ENCODE assay signal across 10 cellular contexts in the genomic region with DNA sequence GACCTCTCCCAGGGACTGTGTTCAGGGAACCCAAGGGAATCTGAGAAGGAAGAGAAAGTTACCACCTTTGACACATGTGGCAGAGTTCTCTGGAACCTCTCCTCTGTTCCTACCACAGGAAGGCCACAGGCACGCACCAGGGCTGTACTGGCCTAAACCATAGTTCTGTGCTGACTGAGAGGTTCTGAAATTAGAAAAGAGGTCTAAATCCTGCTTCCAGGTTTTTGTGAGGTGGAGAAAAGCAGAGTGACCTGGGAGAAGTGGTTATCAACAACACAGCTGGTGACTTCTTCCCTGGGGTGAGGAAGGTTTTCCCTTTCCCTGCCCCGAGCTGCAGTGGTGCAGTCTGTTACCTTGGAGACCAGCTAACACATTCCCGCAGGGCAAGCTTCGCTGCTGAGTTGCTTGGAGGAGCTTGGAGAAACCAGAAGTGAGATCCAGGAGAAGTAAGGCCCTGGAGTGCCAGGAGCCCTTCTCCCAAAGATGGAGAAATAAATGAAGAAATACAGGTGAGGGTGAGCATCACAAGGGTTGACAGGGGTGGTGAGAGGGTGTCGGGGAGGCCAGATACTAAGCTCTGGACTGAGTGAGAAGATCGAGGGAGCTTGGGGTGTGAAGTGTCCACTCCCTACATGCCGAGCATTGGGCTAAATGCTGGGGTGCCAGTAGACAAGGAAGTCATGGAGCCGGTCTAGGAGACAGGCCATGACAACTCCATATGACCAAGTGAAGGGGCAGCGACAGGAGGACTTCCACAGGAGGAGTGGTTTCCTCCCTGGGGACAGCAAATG. TPM values are rescaled to one million over a fixed set of nuclear protein-coding genes. Genes with fewer than 3 reads are reported as not detected.
A peak's percentile ranks its signal among the peaks of the same experiment; 100 is the strongest.
DNase-seq lines count a peak whose midpoint lies in the region; ATAC-seq and TF ChIP-seq lines count a peak whose summit lies in the region.
"Had no signal": no experiment of that assay in that cellular context is flagged by ENCODE, and none has a peak within 500 bp of the region (broad histone marks: within the 10 kb centered on the region; RNA-seq: fewer than 3 reads in every experiment).

A gene with protein sequence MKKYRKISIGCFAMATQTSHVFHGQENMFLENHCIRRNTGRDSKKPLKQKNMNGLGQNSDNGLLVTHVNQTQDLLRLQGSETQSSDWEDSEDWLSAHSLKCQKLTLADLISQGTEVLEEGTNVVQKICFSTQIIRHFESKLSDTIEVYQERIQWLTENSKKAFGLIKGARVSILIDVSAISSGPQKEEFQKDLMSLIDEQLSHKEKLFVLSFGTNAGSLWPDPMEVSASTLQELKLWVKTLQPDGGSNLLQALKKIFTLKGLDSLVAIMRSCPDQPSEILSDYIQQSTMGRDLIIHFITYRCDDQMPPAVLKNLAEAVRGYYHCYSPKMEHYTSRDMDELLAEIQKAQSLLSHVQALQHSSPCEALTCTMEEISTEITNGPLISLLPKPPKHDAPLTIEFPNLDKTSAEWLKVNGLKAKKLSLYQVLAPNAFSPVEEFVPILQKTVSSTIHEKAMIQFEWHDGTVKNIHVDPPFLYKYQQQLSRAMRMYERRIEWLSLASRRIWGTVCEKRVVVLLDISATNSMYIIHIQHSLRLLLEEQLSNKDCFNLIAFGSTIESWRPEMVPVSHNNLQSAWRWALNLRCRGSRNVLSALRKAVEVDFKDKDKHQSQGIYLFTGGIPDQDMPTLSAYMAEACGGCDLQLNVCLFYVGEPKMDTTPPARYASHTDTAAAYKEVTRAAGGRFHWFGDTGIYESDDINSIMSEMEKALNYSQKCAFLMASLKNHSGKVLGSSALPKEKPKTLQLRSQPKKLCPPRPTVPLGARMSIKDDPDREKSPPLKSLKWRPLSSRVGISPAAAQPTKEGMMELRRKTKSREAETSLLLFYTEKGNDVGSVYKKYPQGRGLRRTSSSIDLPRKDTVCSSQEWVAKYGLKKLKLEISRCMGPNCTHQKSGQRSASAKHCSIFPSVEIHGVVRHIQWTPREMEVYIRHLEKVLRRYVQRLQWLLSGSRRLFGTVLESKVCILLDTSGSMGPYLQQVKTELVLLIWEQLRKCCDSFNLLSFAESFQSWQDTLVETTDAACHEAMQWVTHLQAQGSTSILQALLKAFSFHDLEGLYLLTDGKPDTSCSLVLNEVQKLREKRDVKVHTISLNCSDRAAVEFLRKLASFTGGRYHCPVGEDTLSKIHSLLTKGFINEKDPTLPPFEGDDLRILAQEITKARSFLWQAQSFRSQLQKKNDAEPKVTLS (plus strand): TSS at position 399 of the 791 bp plus-strand sequence. CDS start 97 bp downstream, at position 496.

- H3K4me1 Mint-ChIP-seq in neural progenitor cell, result peaks cover 18% of the 10 kb centered on the region
- H3K4me1 Mint-ChIP-seq in activated T-helper 17 cell treated with anti-CD3 and anti-CD28 coated beads, Interleukin-2, amount 50 U/mL, for 72 hours, result no peaks in the 10 kb centered on the region

- 51 to 54% methylated on average over 9 of the region's 9 CpGs for WGBS in GM23248 (ENCODE audit: low coverage in 1 of 2, low lambda C conversion rate in 2 of 2, missing lambda C conversion rate in 2 of 2), 2 experiments

- peaks cover 2% of the 10 kb centered on the region for H3K27me3 Mint-ChIP-seq in neural progenitor cell (ENCODE audit: insufficient read depth, low read depth)
- peaks cover 7% of the 10 kb centered on the region for H3K27me3 Mint-ChIP-seq in activated T-helper 17 cell treated with anti-CD3 and anti-CD28 coated beads, Interleukin-2, amount 50 U/mL, for 72 hours

- H2AFZ ChIP-seq in GM23248 (no peak within 1 kb of the TSS), neural progenitor cell (replicated peaks) (peak within 1 kb of the TSS; percentile 96)

- H3K79me2 ChIP-seq in GM23248 (ENCODE audit: insufficient read depth) (no peaks in the 10 kb centered on the region), neural progenitor cell (ENCODE audit: low read depth) (no peaks in the 10 kb centered on the region)

- H3K4me1 ChIP-seq in GM23248 (ENCODE audit: insufficient read depth), result no peaks in the 10 kb centered on the region
- H3K4me1 ChIP-seq in NT2/D1 (ENCODE audit: insufficient read depth, insufficient read length), result peaks cover 2% of the 10 kb centered on the region
- peaks cover 30% of the 10 kb centered on the region for H3K4me1 ChIP-seq in neural progenitor cell

- no peaks in the 10 kb centered on the region for H3K9me2 ChIP-seq in GM23248 (ENCODE audit: insufficient read depth)

- H3K4me2 ChIP-seq in GM23248 (ENCODE audit: unreplicated experiment), result no peak within 1 kb of the TSS
- peak within 1 kb of the TSS; percentile 68 for H3K4me2 ChIP-seq in neural progenitor cell

- peak within 1 kb of the TSS; percentile 17 for H3K4me3 Mint-ChIP-seq in neural progenitor cell
- H3K4me3 Mint-ChIP-seq in activated T-helper 17 cell treated with anti-CD3 and anti-CD28 coated beads, Interleukin-2, amount 50 U/mL, for 72 hours, result no peak within 1 kb of the TSS

- in situ Hi-C loops in GM23248 (cut with MboI), result no loop called here

- no peak within 1 kb of the TSS for H3K4me3 ChIP-seq in GM23248
- H3K4me3 ChIP-seq in NT2/D1 (ENCODE audit: insufficient read length, low read depth), result no peak within 1 kb of the TSS
- no peak within 1 kb of the TSS for H3K4me3 ChIP-seq in fibroblast of villous mesenchyme (ENCODE audit: low read depth, low read length)
- peak within 1 kb of the TSS; percentile 23 for H3K4me3 ChIP-seq in neural progenitor cell

- peak; percentile 46 for DNase-seq in GM23248
- no peak for DNase-seq in NT2/D1 (ENCODE audit: low read depth, low spot score)
- peak; percentile 61 for DNase-seq in fibroblast of villous mesenchyme (ENCODE audit: low read depth)
- DNase-seq in neural progenitor cell (ENCODE audit: low spot score), result peak; percentile 74
- no peak for DNase-seq in UCSD-AML1 (lab: John Stamatoyannopoulos, UW; ENCODE audit: unreplicated experiment)
- DNase-seq: activated CD4-positive, alpha-beta T cell treated with anti-CD3 and anti-CD28 coated beads for 1 hour; NCI-H2081 treated with DMSO at 0.1 percent for 48 hours had no signal

- H3K9me3 ChIP-seq in GM23248 (ENCODE audit: low read depth) (no peaks in the 10 kb centered on the region), NT2/D1 (ENCODE audit: insufficient read depth, low read length) (no peaks in the 10 kb centered on the region), neural progenitor cell (ENCODE audit: low read depth) (no peaks in the 10 kb centered on the region)

- 0 out of 2 replicates have a peak, but pooled peaks cover 4% of the 10 kb centered on the region for H3K27me3 ChIP-seq in GM23248 (replicated peaks; ENCODE audit: insufficient read depth)
- H3K27me3 ChIP-seq in NT2/D1 (ENCODE audit: insufficient read depth, insufficient read length), result no peaks in the 10 kb centered on the region
- no peaks in the 10 kb centered on the region for H3K27me3 ChIP-seq in neural progenitor cell

- H3K36me3 ChIP-seq in GM23248 (ENCODE audit: low read depth), result no peaks in the 10 kb centered on the region
- H3K36me3 ChIP-seq in NT2/D1 (ENCODE audit: insufficient read depth, insufficient read length, low read length), result no peaks in the 10 kb centered on the region
- H3K36me3 ChIP-seq in neural progenitor cell, result no peaks in the 10 kb centered on the region

- H3K9ac ChIP-seq in GM23248 (no peak within 1 kb of the TSS), NT2/D1 (ENCODE audit: insufficient read length, low read depth) (peak within 1 kb of the TSS; percentile 5), neural progenitor cell (no peak within 1 kb of the TSS)

- no peaks in the 10 kb centered on the region for H3K9me3 Mint-ChIP-seq in neural progenitor cell
- no peaks in the 10 kb centered on the region for H3K9me3 Mint-ChIP-seq in activated T-helper 17 cell treated with anti-CD3 and anti-CD28 coated beads, Interleukin-2, amount 50 U/mL, for 72 hours

- TF ChIP-seq CTCF in fibroblast of villous mesenchyme (IDR thresholded peaks at IDR 0.05; ENCODE audit: insufficient read depth, low read depth, low read length) (no peak), neural progenitor cell (IDR thresholded peaks at IDR 0.05) (no peak)

- ATAC-seq in activated T-helper 17 cell treated with anti-CD3 and anti-CD28 coated beads, Interleukin-2, amount 50 U/mL, for 72 hours (replicated peaks), result no peak
- ATAC-seq in GM21360 (IDR thresholded peaks at IDR 0.05; ENCODE audit: unreplicated experiment), result no peak
- no peak for ATAC-seq in GM18909 (IDR thresholded peaks at IDR 0.05; ENCODE audit: poor library complexity, unreplicated experiment)

- no peaks in the 10 kb centered on the region for H3K36me3 Mint-ChIP-seq in neural progenitor cell
- peaks cover 4% of the 10 kb centered on the region for H3K36me3 Mint-ChIP-seq in activated T-helper 17 cell treated with anti-CD3 and anti-CD28 coated beads, Interleukin-2, amount 50 U/mL, for 72 hours (ENCODE audit: low read depth)

- peak within 1 kb of the TSS; percentile 99 for H3K27ac Mint-ChIP-seq in neural progenitor cell
- no peak within 1 kb of the TSS for H3K27ac Mint-ChIP-seq in activated T-helper 17 cell treated with anti-CD3 and anti-CD28 coated beads, Interleukin-2, amount 50 U/mL, for 72 hours

- H3F3A ChIP-seq in GM23248 (ENCODE audit: insufficient read depth) (no peaks in the 10 kb centered on the region), neural progenitor cell (ENCODE audit: low read depth) (peaks cover 7% of the 10 kb centered on the region)

- H4K20me1 ChIP-seq in GM23248 (ENCODE audit: insufficient read depth) (no peaks in the 10 kb centered on the region), neural progenitor cell (ENCODE audit: low read depth) (no peaks in the 10 kb centered on the region)

- H3K27ac ChIP-seq in GM23248 (no peak within 1 kb of the TSS), neural progenitor cell (peak within 1 kb of the TSS; percentile 90)

RNA-seq across cellular contexts. Expression of the gene that starts here (rescaled TPM):
- not detected in 2 replicates for total RNA-seq in GM23248 (2014; rRNA removed; shearing (Covaris generic))
- not detected in 2 replicates for polyA plus RNA-seq in GM23248 (2016; fragmentation: Nextera tagmentation; extraction: Ambion mirVana)
- total RNA-seq in fibroblast of villous mesenchyme (under 0.01 TPM in 2 replicates), neural progenitor cell (ENCODE audit: low replicate concordance) (0.56 and 1.0 TPM in 2 replicates)
- not detected for total RNA-seq in activated T-helper 17 cell treated with anti-CD3 and anti-CD28 coated beads, Interleukin-2, amount 50 U/mL, for 72 hours

Comparison
In these comparisons a context has a peak if more than half of its experiments do, and no peak if none do; other contexts are left out.
1. Peak in DNase-seq in GM23248; RNA of the gene not detected or under 1 TPM.
2. Peak in DNase-seq in fibroblast of villous mesenchyme; RNA of the gene not detected or under 1 TPM.